ENCODE assay signal across 27 cellular contexts in the genomic region with DNA sequence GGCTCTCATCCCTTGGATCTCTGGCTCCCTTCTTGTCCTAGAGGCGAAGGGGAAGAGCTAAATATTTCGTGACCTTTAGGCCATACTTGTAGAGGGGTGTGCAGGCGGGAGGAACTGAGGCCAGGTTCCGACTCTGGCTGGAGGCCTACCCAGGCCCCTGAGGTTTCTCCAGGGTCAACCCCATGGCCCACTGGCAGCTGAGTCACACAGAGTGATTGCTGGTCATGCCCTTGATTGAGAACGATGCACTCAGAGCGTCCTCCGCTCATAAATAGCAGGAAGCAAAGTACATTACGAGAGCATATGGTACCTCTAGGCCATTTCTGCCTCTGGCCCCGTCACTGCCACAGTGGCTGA. TPM values are rescaled to one million over a fixed set of nuclear protein-coding genes. Genes with fewer than 3 reads are reported as not detected.
"Had no signal": no experiment of that assay in that cellular context is flagged by ENCODE, and none has a peak within 500 bp of the region (broad histone marks: within the 10 kb centered on the region; RNA-seq: fewer than 3 reads in every experiment).

No MANE protein-coding gene starts in this region.

- H3K4me1 ChIP-seq: Peyer's patch had no signal

- H3K27ac Mint-ChIP-seq: activated CD4-positive, alpha-beta T cell treated with anti-CD3 and anti-CD28 coated beads, Interleukin-2, amount 10 ng/mL, durations not matched to agents 24 days and 14 days; activated naive CD4-positive, alpha-beta T cell treated with anti-CD3 and anti-CD28 coated beads, Interleukin-2, amount 50 U/mL, for 72 hours; T-helper 17 cell; WTC11 had no signal

- H3K4me3 ChIP-seq: cardiac muscle cell, MG63, Peyer's patch had no signal

- H3K27me3 Mint-ChIP-seq: activated CD4-positive, alpha-beta T cell treated with anti-CD3 and anti-CD28 coated beads, Interleukin-2, amount 10 ng/mL, durations not matched to agents 24 days and 14 days; T-helper 17 cell had no signal

- H3K27me3 ChIP-seq: cardiac muscle cell, MG63, Peyer's patch had no signal

- ATAC-seq: activated naive CD4-positive, alpha-beta T cell treated with anti-CD3 and anti-CD28 coated beads, Interleukin-2, amount 50 U/mL, for 72 hours; activated T-cell treated with anti-CD3 and anti-CD28 coated beads, Interleukin-2, amount 50 U/mL, for 4 hours; T-helper 17 cell; WTC11 had no signal

- H3K9me3 Mint-ChIP-seq: activated CD4-positive, alpha-beta T cell treated with anti-CD3 and anti-CD28 coated beads, Interleukin-2, amount 10 ng/mL, durations not matched to agents 24 days and 14 days; activated naive CD4-positive, alpha-beta T cell treated with anti-CD3 and anti-CD28 coated beads, Interleukin-2, amount 50 U/mL, for 72 hours had no signal

- H3K27ac ChIP-seq: cardiac muscle cell, Peyer's patch, RWPE1 had no signal

- H3K4me1 Mint-ChIP-seq: activated CD4-positive, alpha-beta T cell treated with anti-CD3 and anti-CD28 coated beads, Interleukin-2, amount 10 ng/mL, durations not matched to agents 24 days and 14 days; brain; T-helper 17 cell; WTC11 had no signal

- H3K4me3 Mint-ChIP-seq: activated CD4-positive, alpha-beta T cell treated with anti-CD3 and anti-CD28 coated beads, Interleukin-2, amount 10 ng/mL, durations not matched to agents 24 days and 14 days; activated T-cell treated with anti-CD3 and anti-CD28 coated beads, Interleukin-2, amount 50 U/mL, for 4 hours; brain; T-helper 17 cell; WTC11 had no signal

- H3K36me3 ChIP-seq: cardiac muscle cell, MG63, Peyer's patch had no signal

- H3K9me3 ChIP-seq: MG63, Peyer's patch had no signal

- DNase-seq: activated CD4-positive, alpha-beta T cell treated with anti-CD3 and anti-CD28 coated beads, Interleukin-2, amount 10 ng/mL, durations not matched to agents 24 days and 14 days; activated CD4-positive, alpha-beta T cell treated with anti-CD3 and anti-CD28 coated beads, Interleukin-2, amount 50 U/mL, for 48 hours; activated CD4-positive, CD25-positive, alpha-beta regulatory T cell treated with anti-CD3 and anti-CD28 coated beads, Interleukin-2, amount 50 U/mL, for 72 hours; activated CD8-positive, alpha-beta memory T cell treated with anti-CD3 and anti-CD28 coated beads for 24 hours; activated effector memory CD4-positive, alpha-beta T cell treated with anti-CD3 and anti-CD28 coated beads, Interleukin-2, amount 50 U/mL, for 16 hours; activated naive CD4-positive, alpha-beta T cell treated with Interleukin-2 at 50 U/mL for 16 hours; activated T-cell treated with anti-CD3 and anti-CD28 coated beads, Interleukin-2, amount 50 U/mL, for 4 hours; amygdala; MG63; MV-4-11; NCI-H1092 treated with DMSO at 0.1 percent for 48 hours; NCI-H1417 treated with DMSO at 0.1 percent for 48 hours; NCI-H1694 treated with DMSO at 0.1 percent for 48 hours; NCI-H2029 treated with DMSO at 0.1 percent for 48 hours; NCI-H510A treated with DMSO at 0.1 percent for 48 hours; NCI-H69; NK-92 treated with Interleukin-12 subunit alpha and Interleukin-12 subunit beta, amount 100 ng/mL, for 24 hours; SIG-M5; T-helper 17 cell; T-helper 9 cell had no signal

- H3K36me3 Mint-ChIP-seq: activated naive CD4-positive, alpha-beta T cell treated with anti-CD3 and anti-CD28 coated beads, Interleukin-2, amount 50 U/mL, for 72 hours; brain had no signal

RNA-seq across cellular contexts. Expression of gene FCN1, which starts 32.7 kb away (rescaled TPM):
- total RNA-seq: activated CD4-positive, alpha-beta T cell treated with anti-CD3 and anti-CD28 coated beads, Interleukin-2, amount 10 ng/mL, durations not matched to agents 24 days and 14 days; activated naive CD4-positive, alpha-beta T cell treated with anti-CD3 and anti-CD28 coated beads, Interleukin-2, amount 50 U/mL, for 72 hours; activated T-cell treated with anti-CD3 and anti-CD28 coated beads, Interleukin-2, amount 50 U/mL, for 4 hours; astrocyte; cardiac muscle cell; WTC11 had no signal
